Comparison of ENCODE assay signal across 11 cellular contexts in genomic region chr2:10444463-10444862, GRCh38. TPM values are rescaled to one million over a fixed set of nuclear protein-coding genes. Genes with fewer than 3 reads are reported as not detected.
DNase-seq lines count a peak whose midpoint lies in the region; ATAC-seq and TF ChIP-seq lines count a peak whose summit lies in the region.
"Had no signal": no experiment of that assay in that cellular context is flagged by ENCODE, and none has a peak within 500 bp of the region (broad histone marks: within the 10 kb centered on the region; RNA-seq: fewer than 3 reads in every experiment).

No MANE protein-coding gene starts in this region.

- DNase-seq in Karpas-422: no peak
- DNase-seq in activated T-helper 1 cell treated with anti-CD3 and anti-CD28 coated beads, Interleukin-12 subunit alpha, Interleukin-12 subunit beta, Interleukin-2, Interleukin-4 antibody, amounts not matched to agents 30 ng/mL and 10 ng/mL and 1 ng/mL, durations not matched to agents 14 hours and 24 hours and 36 hours (ENCODE audit: low spot score): peak; percentile 17
- DNase-seq in H9: no peak
- no peak for DNase-seq in NCI-H82 (lab: John Stamatoyannopoulos, UW)
- no peak for DNase-seq in mucosa of descending colon
- DNase-seq: activated gamma-delta T cell treated with Interleukin-2 at 50 U/mL for 16 hours, NCI-H1694, sigmoid colon, T1000 had no signal

- no peak overlapping the region for H4K8ac ChIP-seq in H9 (replicated peaks; ENCODE audit: insufficient read length, low read depth, low read length)

- H3K36me3 ChIP-seq in DOHH2 (ENCODE audit: control insufficient read depth, low read length) (peaks cover 83% of the 10 kb centered on the region), Karpas-422 (ENCODE audit: insufficient read depth, low read length) (peaks cover 60% of the 10 kb centered on the region), neuron (ENCODE audit: insufficient read depth, low read length) (peaks cover 61% of the 10 kb centered on the region), mucosa of descending colon (ENCODE audit: low read depth) (peaks cover 10% of the 10 kb centered on the region)

- peaks cover 70% of the 10 kb centered on the region for H3F3A ChIP-seq in DOHH2 (ENCODE audit: control insufficient read depth, insufficient read depth)

- no peak overlapping the region for H2AK5ac ChIP-seq in H9 (ENCODE audit: insufficient read length, low read length)

- H2BK120ac ChIP-seq in H9 (ENCODE audit: low read depth, low read length, poor library complexity, severe bottlenecking): no peak overlapping the region

- H3K23me2 ChIP-seq in H9 (ENCODE audit: insufficient read length, low read depth, low read length, poor library complexity, severe bottlenecking): peaks cover 8% of the 10 kb centered on the region

- peak overlapping the region; percentile 80 for H3K4me3 Mint-ChIP-seq in activated T-helper 1 cell treated with anti-CD3 and anti-CD28 coated beads, Interleukin-12 subunit alpha, Interleukin-12 subunit beta, Interleukin-2, Interleukin-4 antibody, amounts not matched to agents 30 ng/mL and 10 ng/mL and 1 ng/mL, durations not matched to agents 14 hours and 24 hours and 36 hours
- H3K4me3 Mint-ChIP-seq in H9: no peak overlapping the region

- no peak for ATAC-seq in mucosa of descending colon

- H2AFZ ChIP-seq in Karpas-422 (ENCODE audit: low read length) (no peak overlapping the region), neuron (ENCODE audit: low read depth, low read length) (no peak overlapping the region), H9 (ENCODE audit: low read length) (no peak overlapping the region)

- no peaks in the 10 kb centered on the region for H3K79me1 ChIP-seq in H9 (ENCODE audit: insufficient read depth, low read depth, low read length, poor library complexity, severe bottlenecking)

- H3K56ac ChIP-seq in H9 (ENCODE audit: insufficient read length, low read depth, low read length): no peak overlapping the region

- no peak overlapping the region for H4K5ac ChIP-seq in H9 (ENCODE audit: insufficient read length, low read depth, low read length)

- H3K27me3 Mint-ChIP-seq in activated T-helper 1 cell treated with anti-CD3 and anti-CD28 coated beads, Interleukin-12 subunit alpha, Interleukin-12 subunit beta, Interleukin-2, Interleukin-4 antibody, amounts not matched to agents 30 ng/mL and 10 ng/mL and 1 ng/mL, durations not matched to agents 14 hours and 24 hours and 36 hours (ENCODE audit: insufficient read depth): no peaks in the 10 kb centered on the region
- peaks cover 16% of the 10 kb centered on the region for H3K27me3 Mint-ChIP-seq in H9 (ENCODE audit: low read depth)

- H3K14ac ChIP-seq in H9 (ENCODE audit: insufficient read depth, low read length): no peak overlapping the region

- H2BK15ac ChIP-seq in H9 (ENCODE audit: low read depth, low read length): no peak overlapping the region

- no peak overlapping the region for H3T11ph ChIP-seq in H9 (ENCODE audit: low read length)

- no peak overlapping the region for H3K23ac ChIP-seq in H9 (ENCODE audit: insufficient read length, low read depth, low read length)

- H4K20me1 ChIP-seq in DOHH2 (ENCODE audit: control insufficient read depth, insufficient read depth, low read depth, low read length) (peaks cover 41% of the 10 kb centered on the region), Karpas-422 (ENCODE audit: insufficient read depth, low read depth, low read length) (peaks cover 77% of the 10 kb centered on the region), H9 (ENCODE audit: control insufficient read depth, insufficient read depth, insufficient read length) (no peaks in the 10 kb centered on the region)

- H3K9me3 ChIP-seq in DOHH2 (ENCODE audit: control insufficient read depth, insufficient read depth, low read length): no peaks in the 10 kb centered on the region
- no peaks in the 10 kb centered on the region for H3K9me3 ChIP-seq in Karpas-422 (ENCODE audit: low read length)
- H3K9me3 ChIP-seq in neuron (ENCODE audit: low read length): no peaks in the 10 kb centered on the region
- H3K9me3 ChIP-seq in H9 (ENCODE audit: control insufficient read depth, low read depth, low read length): no peaks in the 10 kb centered on the region
- no peaks in the 10 kb centered on the region for H3K9me3 ChIP-seq in mucosa of descending colon
- H3K9me3 ChIP-seq: sigmoid colon had no signal

- H3K4me2 ChIP-seq in DOHH2 (ENCODE audit: low read length) (peak overlapping the region; percentile 82), Karpas-422 (ENCODE audit: low read depth, low read length, poor library complexity, severe bottlenecking) (peak overlapping the region; percentile 94), H9 (ENCODE audit: insufficient read depth, insufficient read length, low read length) (no peak overlapping the region)

- H3K9ac ChIP-seq in Karpas-422 (ENCODE audit: low read length): 0 out of 2 replicates have a peak overlapping the region, but pooled peaks have one; percentile 15
- no peak overlapping the region for H3K9ac ChIP-seq in H9 (ENCODE audit: extremely low read depth, insufficient read length, low read length)

- H3K4me1 ChIP-seq in DOHH2 (ENCODE audit: control insufficient read depth, low read length) (peaks cover 24% of the 10 kb centered on the region), Karpas-422 (ENCODE audit: low read length) (peaks cover 36% of the 10 kb centered on the region), neuron (ENCODE audit: insufficient read depth, low read length) (peaks cover 24% of the 10 kb centered on the region), H9 (ENCODE audit: insufficient read depth, low read length) (no peaks in the 10 kb centered on the region), mucosa of descending colon (ENCODE audit: low read depth) (peaks cover 11% of the 10 kb centered on the region)

- H2BK20ac ChIP-seq in H9 (ENCODE audit: low read depth, low read length, poor library complexity, severe bottlenecking): no peak overlapping the region

- WGBS in H9 (ENCODE audit: extremely low coverage, insufficient read length, low lambda C conversion rate): no CpG with 5 or more reads among the region's 5 CpGs

- no peak overlapping the region for H3K18ac ChIP-seq in H9 (ENCODE audit: insufficient read length, low read depth, low read length)

- H3K9me3 Mint-ChIP-seq in activated T-helper 1 cell treated with anti-CD3 and anti-CD28 coated beads, Interleukin-12 subunit alpha, Interleukin-12 subunit beta, Interleukin-2, Interleukin-4 antibody, amounts not matched to agents 30 ng/mL and 10 ng/mL and 1 ng/mL, durations not matched to agents 14 hours and 24 hours and 36 hours: no peaks in the 10 kb centered on the region
- H3K9me3 Mint-ChIP-seq in H9: no peaks in the 10 kb centered on the region

- intact Hi-C loops in activated T-helper 1 cell treated with anti-CD3 and anti-CD28 coated beads, Interleukin-12 subunit alpha, Interleukin-12 subunit beta, Interleukin-2, Interleukin-4 antibody, amounts not matched to agents 30 ng/mL and 10 ng/mL and 1 ng/mL, durations not matched to agents 14 hours and 24 hours and 36 hours (cut with micrococcal nuclease): loop anchor here (1.0 to 10.0 kb wide), 6 partner anchors 36 to 890 kb away; partner anchors contain the start of genes ADAM17 and YWHAQ
- intact Hi-C loops in mucosa of descending colon (cut with DNase I, micrococcal nuclease): no loop called here

- H3K4me1 Mint-ChIP-seq in activated T-helper 1 cell treated with anti-CD3 and anti-CD28 coated beads, Interleukin-12 subunit alpha, Interleukin-12 subunit beta, Interleukin-2, Interleukin-4 antibody, amounts not matched to agents 30 ng/mL and 10 ng/mL and 1 ng/mL, durations not matched to agents 14 hours and 24 hours and 36 hours (ENCODE audit: low read depth): peaks cover 44% of the 10 kb centered on the region
- H3K4me1 Mint-ChIP-seq in H9: peaks cover 7 to 10% of the 10 kb centered on the region in 2 experiments

- H2BK5ac ChIP-seq in H9 (ENCODE audit: insufficient read length, low read length): no peak overlapping the region

- TF ChIP-seq CTCF in DOHH2 (IDR thresholded peaks at IDR 0.05; ENCODE audit: low read depth, low read length, poor library complexity, severe bottlenecking): no peak
- no peak for TF ChIP-seq CTCF in H9 (conservative IDR thresholded peaks at IDR 0.05)
- TF ChIP-seq CTCF in mucosa of descending colon (IDR thresholded peaks at IDR 0.05): no peak

- H3K27me3 ChIP-seq in DOHH2 (ENCODE audit: control insufficient read depth, low read length) (no peaks in the 10 kb centered on the region), Karpas-422 (ENCODE audit: low read length) (no peaks in the 10 kb centered on the region), neuron (ENCODE audit: insufficient read depth, low read length) (no peaks in the 10 kb centered on the region), H9 (ENCODE audit: insufficient read depth, low read length) (peaks cover 3% of the 10 kb centered on the region; the same call in 1 of the 2 replicates)
- H3K27me3 ChIP-seq: sigmoid colon had no signal

- H3K4me3 ChIP-seq in DOHH2 (ENCODE audit: low read length): peak overlapping the region; percentile 92
- H3K4me3 ChIP-seq in Karpas-422 (ENCODE audit: low read length): peak overlapping the region; percentile 78; the same call in 1 of the 2 replicates
- peak overlapping the region; percentile 7 for H3K4me3 ChIP-seq in neuron (ENCODE audit: low read length)
- no peak overlapping the region for H3K4me3 ChIP-seq in mucosa of descending colon
- H3K4me3 ChIP-seq: sigmoid colon had no signal

- peak overlapping the region; percentile 3 for H3K27ac Mint-ChIP-seq in activated T-helper 1 cell treated with anti-CD3 and anti-CD28 coated beads, Interleukin-12 subunit alpha, Interleukin-12 subunit beta, Interleukin-2, Interleukin-4 antibody, amounts not matched to agents 30 ng/mL and 10 ng/mL and 1 ng/mL, durations not matched to agents 14 hours and 24 hours and 36 hours
- H3K27ac Mint-ChIP-seq in H9: no peak overlapping the region

- peak overlapping the region; percentile 84 for H3K27ac ChIP-seq in DOHH2 (ENCODE audit: low read depth, low read length)
- H3K27ac ChIP-seq in Karpas-422 (ENCODE audit: low read length): peak overlapping the region; percentile 72
- H3K27ac ChIP-seq in H9 (ENCODE audit: insufficient read length, low read depth, low read length): no peak overlapping the region
- H3K27ac ChIP-seq: sigmoid colon had no signal

- H3K79me2 ChIP-seq in DOHH2 (ENCODE audit: control insufficient read depth, low read length) (peaks cover 58% of the 10 kb centered on the region), Karpas-422 (ENCODE audit: low read length) (peaks cover 36% of the 10 kb centered on the region), H9 (ENCODE audit: insufficient read depth, low read length) (peaks cover 4% of the 10 kb centered on the region; the same call in 1 of the 2 replicates)

- H4K91ac ChIP-seq in H9 (ENCODE audit: insufficient read length, low read depth, low read length): no peak overlapping the region

- no peaks in the 10 kb centered on the region for H3K9me2 ChIP-seq in DOHH2 (replicated peaks; ENCODE audit: control insufficient read depth, low read length)
- no peaks in the 10 kb centered on the region for H3K9me2 ChIP-seq in Karpas-422 (replicated peaks; ENCODE audit: insufficient read depth, low read length)

- peaks cover 51% of the 10 kb centered on the region for H3K36me3 Mint-ChIP-seq in activated T-helper 1 cell treated with anti-CD3 and anti-CD28 coated beads, Interleukin-12 subunit alpha, Interleukin-12 subunit beta, Interleukin-2, Interleukin-4 antibody, amounts not matched to agents 30 ng/mL and 10 ng/mL and 1 ng/mL, durations not matched to agents 14 hours and 24 hours and 36 hours (ENCODE audit: low read depth)
- peaks cover 39 to 52% (median 49%) of the 10 kb centered on the region in 3 experiments for H3K36me3 Mint-ChIP-seq in H9 (ENCODE audit: insufficient read depth in 1 of 3, low read depth in 3 of 3)

- no peak overlapping the region for H2BK12ac ChIP-seq in H9 (ENCODE audit: insufficient read length, low read depth, low read length)

- no peak overlapping the region for H3K4ac ChIP-seq in H9 (ENCODE audit: low read depth, low read length)

RNA-seq across cellular contexts. Expression of gene ODC1, which starts 3.7 kb away (rescaled TPM):
- 247 and 289 TPM in 2 replicates for total RNA-seq in Karpas-422 (2014; rRNA removed; shearing (Covaris generic); ENCODE audit: low replicate concordance)
- total RNA-seq in activated T-helper 1 cell treated with anti-CD3 and anti-CD28 coated beads, Interleukin-12 subunit alpha, Interleukin-12 subunit beta, Interleukin-2, Interleukin-4 antibody, amounts not matched to agents 30 ng/mL and 10 ng/mL and 1 ng/mL, durations not matched to agents 14 hours and 24 hours and 36 hours: 235 and 247 TPM in 2 replicates
- total RNA-seq in H9 (2021): 46.5 and 48.3 TPM in 2 replicates
- total RNA-seq in mucosa of descending colon: 10 to 100 TPM; 32.2 to 60.2 (median 35.7) TPM
